Comparison of ENCODE assay signal across 1 cellular context in genomic region chr3:97991278-97991652, GRCh38.
TF ChIP-seq lines count a peak whose summit lies in the region.

No MANE protein-coding gene starts in this region.

TF ChIP-seq in GM23338, 12 proteins besides CTCF, POLR2A, EP300 and RAD21 (continued from another document):
- TF ChIP-seq, protein P1, sequence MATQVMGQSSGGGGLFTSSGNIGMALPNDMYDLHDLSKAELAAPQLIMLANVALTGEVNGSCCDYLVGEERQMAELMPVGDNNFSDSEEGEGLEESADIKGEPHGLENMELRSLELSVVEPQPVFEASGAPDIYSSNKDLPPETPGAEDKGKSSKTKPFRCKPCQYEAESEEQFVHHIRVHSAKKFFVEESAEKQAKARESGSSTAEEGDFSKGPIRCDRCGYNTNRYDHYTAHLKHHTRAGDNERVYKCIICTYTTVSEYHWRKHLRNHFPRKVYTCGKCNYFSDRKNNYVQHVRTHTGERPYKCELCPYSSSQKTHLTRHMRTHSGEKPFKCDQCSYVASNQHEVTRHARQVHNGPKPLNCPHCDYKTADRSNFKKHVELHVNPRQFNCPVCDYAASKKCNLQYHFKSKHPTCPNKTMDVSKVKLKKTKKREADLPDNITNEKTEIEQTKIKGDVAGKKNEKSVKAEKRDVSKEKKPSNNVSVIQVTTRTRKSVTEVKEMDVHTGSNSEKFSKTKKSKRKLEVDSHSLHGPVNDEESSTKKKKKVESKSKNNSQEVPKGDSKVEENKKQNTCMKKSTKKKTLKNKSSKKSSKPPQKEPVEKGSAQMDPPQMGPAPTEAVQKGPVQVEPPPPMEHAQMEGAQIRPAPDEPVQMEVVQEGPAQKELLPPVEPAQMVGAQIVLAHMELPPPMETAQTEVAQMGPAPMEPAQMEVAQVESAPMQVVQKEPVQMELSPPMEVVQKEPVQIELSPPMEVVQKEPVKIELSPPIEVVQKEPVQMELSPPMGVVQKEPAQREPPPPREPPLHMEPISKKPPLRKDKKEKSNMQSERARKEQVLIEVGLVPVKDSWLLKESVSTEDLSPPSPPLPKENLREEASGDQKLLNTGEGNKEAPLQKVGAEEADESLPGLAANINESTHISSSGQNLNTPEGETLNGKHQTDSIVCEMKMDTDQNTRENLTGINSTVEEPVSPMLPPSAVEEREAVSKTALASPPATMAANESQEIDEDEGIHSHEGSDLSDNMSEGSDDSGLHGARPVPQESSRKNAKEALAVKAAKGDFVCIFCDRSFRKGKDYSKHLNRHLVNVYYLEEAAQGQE (IDR thresholded peaks at IDR 0.05; ENCODE audit: unreplicated experiment): no peak
- TF ChIP-seq STAT1 (IDR thresholded peaks at IDR 0.05; ENCODE audit: unreplicated experiment) (no peak), EZH2phosphoT487 (IDR thresholded peaks at IDR 0.05; ENCODE audit: unreplicated experiment) (no peak), NANOG (IDR thresholded peaks at IDR 0.05; ENCODE audit: borderline replicate concordance) (no peak), CREB1 (CRISPR knock-in tag; IDR thresholded peaks at IDR 0.05; ENCODE audit: low read depth) (no peak)
- TF ChIP-seq, protein P2, sequence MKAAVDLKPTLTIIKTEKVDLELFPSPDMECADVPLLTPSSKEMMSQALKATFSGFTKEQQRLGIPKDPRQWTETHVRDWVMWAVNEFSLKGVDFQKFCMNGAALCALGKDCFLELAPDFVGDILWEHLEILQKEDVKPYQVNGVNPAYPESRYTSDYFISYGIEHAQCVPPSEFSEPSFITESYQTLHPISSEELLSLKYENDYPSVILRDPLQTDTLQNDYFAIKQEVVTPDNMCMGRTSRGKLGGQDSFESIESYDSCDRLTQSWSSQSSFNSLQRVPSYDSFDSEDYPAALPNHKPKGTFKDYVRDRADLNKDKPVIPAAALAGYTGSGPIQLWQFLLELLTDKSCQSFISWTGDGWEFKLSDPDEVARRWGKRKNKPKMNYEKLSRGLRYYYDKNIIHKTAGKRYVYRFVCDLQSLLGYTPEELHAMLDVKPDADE (IDR thresholded peaks at IDR 0.05): no peak
- TF ChIP-seq, protein P3, sequence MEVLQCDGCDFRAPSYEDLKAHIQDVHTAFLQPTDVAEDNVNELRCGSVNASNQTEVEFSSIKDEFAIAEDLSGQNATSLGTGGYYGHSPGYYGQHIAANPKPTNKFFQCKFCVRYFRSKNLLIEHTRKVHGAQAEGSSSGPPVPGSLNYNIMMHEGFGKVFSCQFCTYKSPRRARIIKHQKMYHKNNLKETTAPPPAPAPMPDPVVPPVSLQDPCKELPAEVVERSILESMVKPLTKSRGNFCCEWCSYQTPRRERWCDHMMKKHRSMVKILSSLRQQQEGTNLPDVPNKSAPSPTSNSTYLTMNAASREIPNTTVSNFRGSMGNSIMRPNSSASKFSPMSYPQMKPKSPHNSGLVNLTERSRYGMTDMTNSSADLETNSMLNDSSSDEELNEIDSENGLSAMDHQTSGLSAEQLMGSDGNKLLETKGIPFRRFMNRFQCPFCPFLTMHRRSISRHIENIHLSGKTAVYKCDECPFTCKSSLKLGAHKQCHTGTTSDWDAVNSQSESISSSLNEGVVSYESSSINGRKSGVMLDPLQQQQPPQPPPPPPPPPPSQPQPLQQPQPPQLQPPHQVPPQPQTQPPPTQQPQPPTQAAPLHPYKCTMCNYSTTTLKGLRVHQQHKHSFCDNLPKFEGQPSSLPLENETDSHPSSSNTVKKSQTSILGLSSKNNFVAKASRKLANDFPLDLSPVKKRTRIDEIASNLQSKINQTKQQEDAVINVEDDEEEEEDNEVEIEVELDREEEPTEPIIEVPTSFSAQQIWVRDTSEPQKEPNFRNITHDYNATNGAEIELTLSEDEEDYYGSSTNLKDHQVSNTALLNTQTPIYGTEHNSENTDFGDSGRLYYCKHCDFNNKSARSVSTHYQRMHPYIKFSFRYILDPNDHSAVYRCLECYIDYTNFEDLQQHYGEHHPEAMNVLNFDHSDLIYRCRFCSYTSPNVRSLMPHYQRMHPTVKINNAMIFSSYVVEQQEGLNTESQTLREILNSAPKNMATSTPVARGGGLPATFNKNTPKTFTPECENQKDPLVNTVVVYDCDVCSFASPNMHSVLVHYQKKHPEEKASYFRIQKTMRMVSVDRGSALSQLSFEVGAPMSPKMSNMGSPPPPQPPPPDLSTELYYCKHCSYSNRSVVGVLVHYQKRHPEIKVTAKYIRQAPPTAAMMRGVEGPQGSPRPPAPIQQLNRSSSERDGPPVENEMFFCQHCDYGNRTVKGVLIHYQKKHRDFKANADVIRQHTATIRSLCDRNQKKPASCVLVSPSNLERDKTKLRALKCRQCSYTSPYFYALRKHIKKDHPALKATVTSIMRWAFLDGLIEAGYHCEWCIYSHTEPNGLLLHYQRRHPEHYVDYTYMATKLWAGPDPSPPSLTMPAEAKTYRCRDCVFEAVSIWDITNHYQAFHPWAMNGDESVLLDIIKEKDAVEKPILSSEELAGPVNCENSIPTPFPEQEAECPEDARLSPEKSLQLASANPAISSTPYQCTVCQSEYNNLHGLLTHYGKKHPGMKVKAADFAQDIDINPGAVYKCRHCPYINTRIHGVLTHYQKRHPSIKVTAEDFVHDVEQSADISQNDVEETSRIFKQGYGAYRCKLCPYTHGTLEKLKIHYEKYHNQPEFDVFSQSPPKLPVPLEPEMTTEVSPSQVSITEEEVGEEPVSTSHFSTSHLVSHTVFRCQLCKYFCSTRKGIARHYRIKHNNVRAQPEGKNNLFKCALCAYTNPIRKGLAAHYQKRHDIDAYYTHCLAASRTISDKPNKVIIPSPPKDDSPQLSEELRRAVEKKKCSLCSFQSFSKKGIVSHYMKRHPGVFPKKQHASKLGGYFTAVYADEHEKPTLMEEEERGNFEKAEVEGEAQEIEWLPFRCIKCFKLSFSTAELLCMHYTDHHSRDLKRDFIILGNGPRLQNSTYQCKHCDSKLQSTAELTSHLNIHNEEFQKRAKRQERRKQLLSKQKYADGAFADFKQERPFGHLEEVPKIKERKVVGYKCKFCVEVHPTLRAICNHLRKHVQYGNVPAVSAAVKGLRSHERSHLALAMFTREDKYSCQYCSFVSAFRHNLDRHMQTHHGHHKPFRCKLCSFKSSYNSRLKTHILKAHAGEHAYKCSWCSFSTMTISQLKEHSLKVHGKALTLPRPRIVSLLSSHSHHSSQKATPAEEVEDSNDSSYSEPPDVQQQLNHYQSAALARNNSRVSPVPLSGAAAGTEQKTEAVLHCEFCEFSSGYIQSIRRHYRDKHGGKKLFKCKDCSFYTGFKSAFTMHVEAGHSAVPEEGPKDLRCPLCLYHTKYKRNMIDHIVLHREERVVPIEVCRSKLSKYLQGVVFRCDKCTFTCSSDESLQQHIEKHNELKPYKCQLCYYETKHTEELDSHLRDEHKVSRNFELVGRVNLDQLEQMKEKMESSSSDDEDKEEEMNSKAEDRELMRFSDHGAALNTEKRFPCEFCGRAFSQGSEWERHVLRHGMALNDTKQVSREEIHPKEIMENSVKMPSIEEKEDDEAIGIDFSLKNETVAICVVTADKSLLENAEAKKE (CRISPR knock-in tag; IDR thresholded peaks at IDR 0.05): no peak
TF ChIP-seq in GM23338: peak in this region for 0.
